8 cellular contexts compared by ENCODE assay signal in genomic region chr18:4282954-4283353, GRCh38.
"Had no signal": no experiment of that assay in that cellular context is flagged by ENCODE, and none has a peak within 500 bp of the region (broad histone marks: within the 10 kb centered on the region; RNA-seq: fewer than 3 reads in every experiment).

No MANE protein-coding gene starts in this region.

- H3K4me3 ChIP-seq: K562 had no signal

- H3K4me1 Mint-ChIP-seq: IgD-negative memory B cell had no signal

- ATAC-seq: HepG2, K562 had no signal

- H3K36me3 Mint-ChIP-seq: IgD-negative memory B cell had no signal

- FAIRE-seq: HepG2, HTR-8/SVneo, K562 had no signal

- H3K27me3 Mint-ChIP-seq: IgD-negative memory B cell had no signal

- H3K27ac Mint-ChIP-seq: IgD-negative memory B cell had no signal

- DNase-seq: IMR-90, KBM-7, KG1 had no signal

- H3K4me3 Mint-ChIP-seq: IgD-negative memory B cell had no signal

- H3K27ac ChIP-seq: HL-60 had no signal
